ENCODE assay signal across 24 cellular contexts in the genomic region with DNA sequence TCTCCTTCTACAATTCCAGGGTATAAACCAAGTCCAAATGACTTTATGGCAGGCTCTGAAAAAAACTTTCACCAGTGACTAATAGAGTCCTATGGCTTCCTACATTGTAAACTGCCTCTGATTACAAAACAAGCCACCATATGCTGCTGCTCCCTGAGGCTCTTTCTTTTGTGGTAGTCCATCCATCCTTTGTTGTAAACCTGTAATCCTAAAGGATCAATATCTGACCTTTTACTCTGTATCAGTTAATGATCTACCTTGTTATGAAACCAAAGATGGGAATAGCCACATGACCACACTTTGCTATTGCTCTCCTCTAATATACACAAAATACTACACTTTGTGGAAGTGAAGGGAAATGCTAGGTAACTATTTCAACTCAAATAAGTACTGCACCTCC.
DNase-seq lines count a peak whose midpoint lies in the region; ATAC-seq and TF ChIP-seq lines count a peak whose summit lies in the region.
"Had no signal": no experiment of that assay in that cellular context is flagged by ENCODE, and none has a peak within 500 bp of the region (broad histone marks: within the 10 kb centered on the region; RNA-seq: fewer than 3 reads in every experiment).

No MANE protein-coding gene starts in this region.

- no peaks in the 10 kb centered on the region for H3K9me3 ChIP-seq in liver (ENCODE audit: control insufficient read depth in 4 of 4, low read length in 3 of 4)
- H3K9me3 ChIP-seq: BE2C, BLaER1 had no signal

- H3K36me3 ChIP-seq in liver (ENCODE audit: control insufficient read depth in 4 of 4, insufficient read depth in 3 of 4, low read depth in 1 of 4, low read length in 3 of 4): no peaks in the 10 kb centered on the region
- H3K36me3 ChIP-seq: BE2C, BLaER1 had no signal

- H3K4me3 ChIP-seq in liver (ENCODE audit: low read depth in 1 of 3, low read length in 3 of 3): no peak overlapping the region
- H3K4me3 ChIP-seq: BLaER1, GM12878 had no signal

- no peak for TF ChIP-seq RAD21 in liver (IDR thresholded peaks at IDR 0.05)

- H3K4me3 Mint-ChIP-seq in progenitor cell of endocrine pancreas (ENCODE audit: low read depth): no peak overlapping the region
- H3K4me3 Mint-ChIP-seq: CD14-positive monocyte; CD4-positive, alpha-beta memory T cell; CD4-positive, CD25-positive, alpha-beta regulatory T cell; CD8-positive, alpha-beta memory T cell had no signal

- DNase-seq in left lobe of liver (ENCODE audit: low spot score) (no peak), progenitor cell of endocrine pancreas (ENCODE audit: low spot score, unreplicated experiment) (no peak), GM20000 (ENCODE audit: low spot score) (no peak), putamen (ENCODE audit: low spot score) (no peak)
- DNase-seq: 8988T; ACHN; BE2C; C1 segment of cervical spinal cord; CD4-positive, alpha-beta memory T cell; CD4-positive, CD25-positive, alpha-beta regulatory T cell; CD8-positive, alpha-beta memory T cell; COR-L47; DMS 273 treated with DMSO at 0.1 percent for 48 hours; DMS153; DMS53; DMS79; DND-41; EL; GDM1 had no signal

- no peaks in the 10 kb centered on the region for H3K27me3 Mint-ChIP-seq in progenitor cell of endocrine pancreas
- H3K27me3 Mint-ChIP-seq: CD4-positive, alpha-beta memory T cell had no signal

- H3K27ac ChIP-seq in liver (ENCODE audit: low read depth in 1 of 2, low read length in 2 of 2): no peak overlapping the region
- H3K27ac ChIP-seq: BLaER1 had no signal

- peak overlapping the region; percentile 3 for H3K27ac Mint-ChIP-seq in progenitor cell of endocrine pancreas
- H3K27ac Mint-ChIP-seq: CD14-positive monocyte; CD4-positive, alpha-beta memory T cell; CD8-positive, alpha-beta memory T cell had no signal

- H3K27me3 ChIP-seq in liver (ENCODE audit: control insufficient read depth in 4 of 4, insufficient read depth in 4 of 4, low read length in 3 of 4): peaks cover 0 to 3% (median 0%) of the 10 kb centered on the region in 4 donors
- H3K27me3 ChIP-seq: BE2C, BLaER1 had no signal

- H3K9ac ChIP-seq in liver (ENCODE audit: low read depth in 1 of 2, low read length in 2 of 2): no peak overlapping the region
- H3K9ac ChIP-seq: BLaER1 had no signal

- no peaks in the 10 kb centered on the region for H3K36me3 Mint-ChIP-seq in progenitor cell of endocrine pancreas (ENCODE audit: insufficient read depth)
- H3K36me3 Mint-ChIP-seq: CD14-positive monocyte; CD4-positive, alpha-beta memory T cell; CD4-positive, CD25-positive, alpha-beta regulatory T cell; CD8-positive, alpha-beta memory T cell had no signal

- no peak for TF ChIP-seq CTCF in liver (IDR thresholded peaks at IDR 0.05; ENCODE audit: low read depth, low read length, missing input control)
- no peak for TF ChIP-seq CTCF in progenitor cell of endocrine pancreas (IDR thresholded peaks at IDR 0.05; ENCODE audit: unreplicated experiment)
- no peak for TF ChIP-seq CTCF in GM20000 (IDR thresholded peaks at IDR 0.05; ENCODE audit: extremely low read depth, missing control alignments)

- peaks cover 0 to 5% (median 0%) of the 10 kb centered on the region in 4 donors for H3K4me1 ChIP-seq in liver (ENCODE audit: control insufficient read depth in 4 of 4, insufficient read depth in 4 of 4, low read length in 3 of 4)
- H3K4me1 ChIP-seq: BE2C, BLaER1 had no signal

- H3K4me1 Mint-ChIP-seq in progenitor cell of endocrine pancreas (ENCODE audit: low read depth): peaks cover 20% of the 10 kb centered on the region
- H3K4me1 Mint-ChIP-seq: CD14-positive monocyte; CD4-positive, alpha-beta memory T cell; CD8-positive, alpha-beta memory T cell had no signal

- ATAC-seq in left lobe of liver (peak; percentile 60), GM21381 (IDR thresholded peaks at IDR 0.05; ENCODE audit: unreplicated experiment) (no peak)
- ATAC-seq: GM12878 had no signal

- peaks cover 9% of the 10 kb centered on the region for H3K9me3 Mint-ChIP-seq in progenitor cell of endocrine pancreas (ENCODE audit: low read depth)

TF ChIP-seq in liver, 16 proteins besides CTCF, POLR2A, EP300 and RAD21:
- TF ChIP-seq HNF4A (conservative IDR thresholded peaks at IDR 0.05) (peak in 1 of 2 donors; percentile 19), NR2F2 (IDR thresholded peaks at IDR 0.05) (peak; percentile 29), HNF4G (IDR thresholded peaks at IDR 0.05) (no peak), RXRA (IDR thresholded peaks at IDR 0.05) (no peak), SP1 (IDR thresholded peaks at IDR 0.05) (no peak), TAF1 (conservative IDR thresholded peaks at IDR 0.05) (no peak), ATF3 (IDR thresholded peaks at IDR 0.05) (no peak), GABPA (IDR thresholded peaks at IDR 0.05 in 1 of 2, conservative IDR thresholded peaks at IDR 0.05 in 1 of 2) (no peak), YY1 (IDR thresholded peaks at IDR 0.05) (no peak), EGR1 (IDR thresholded peaks at IDR 0.05; ENCODE audit: low read depth in 2 of 2) (no peak), FOXA2 (IDR thresholded peaks at IDR 0.05) (no peak), REST (IDR thresholded peaks at IDR 0.05) (no peak), MAX (IDR thresholded peaks at IDR 0.05) (no peak), FOXA1 (IDR thresholded peaks at IDR 0.05) (no peak)
- TF ChIP-seq, protein P1, sequence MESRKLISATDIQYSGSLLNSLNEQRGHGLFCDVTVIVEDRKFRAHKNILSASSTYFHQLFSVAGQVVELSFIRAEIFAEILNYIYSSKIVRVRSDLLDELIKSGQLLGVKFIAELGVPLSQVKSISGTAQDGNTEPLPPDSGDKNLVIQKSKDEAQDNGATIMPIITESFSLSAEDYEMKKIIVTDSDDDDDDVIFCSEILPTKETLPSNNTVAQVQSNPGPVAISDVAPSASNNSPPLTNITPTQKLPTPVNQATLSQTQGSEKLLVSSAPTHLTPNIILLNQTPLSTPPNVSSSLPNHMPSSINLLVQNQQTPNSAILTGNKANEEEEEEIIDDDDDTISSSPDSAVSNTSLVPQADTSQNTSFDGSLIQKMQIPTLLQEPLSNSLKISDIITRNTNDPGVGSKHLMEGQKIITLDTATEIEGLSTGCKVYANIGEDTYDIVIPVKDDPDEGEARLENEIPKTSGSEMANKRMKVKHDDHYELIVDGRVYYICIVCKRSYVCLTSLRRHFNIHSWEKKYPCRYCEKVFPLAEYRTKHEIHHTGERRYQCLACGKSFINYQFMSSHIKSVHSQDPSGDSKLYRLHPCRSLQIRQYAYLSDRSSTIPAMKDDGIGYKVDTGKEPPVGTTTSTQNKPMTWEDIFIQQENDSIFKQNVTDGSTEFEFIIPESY (IDR thresholded peaks at IDR 0.05): no peak
